In the genomic region with DNA sequence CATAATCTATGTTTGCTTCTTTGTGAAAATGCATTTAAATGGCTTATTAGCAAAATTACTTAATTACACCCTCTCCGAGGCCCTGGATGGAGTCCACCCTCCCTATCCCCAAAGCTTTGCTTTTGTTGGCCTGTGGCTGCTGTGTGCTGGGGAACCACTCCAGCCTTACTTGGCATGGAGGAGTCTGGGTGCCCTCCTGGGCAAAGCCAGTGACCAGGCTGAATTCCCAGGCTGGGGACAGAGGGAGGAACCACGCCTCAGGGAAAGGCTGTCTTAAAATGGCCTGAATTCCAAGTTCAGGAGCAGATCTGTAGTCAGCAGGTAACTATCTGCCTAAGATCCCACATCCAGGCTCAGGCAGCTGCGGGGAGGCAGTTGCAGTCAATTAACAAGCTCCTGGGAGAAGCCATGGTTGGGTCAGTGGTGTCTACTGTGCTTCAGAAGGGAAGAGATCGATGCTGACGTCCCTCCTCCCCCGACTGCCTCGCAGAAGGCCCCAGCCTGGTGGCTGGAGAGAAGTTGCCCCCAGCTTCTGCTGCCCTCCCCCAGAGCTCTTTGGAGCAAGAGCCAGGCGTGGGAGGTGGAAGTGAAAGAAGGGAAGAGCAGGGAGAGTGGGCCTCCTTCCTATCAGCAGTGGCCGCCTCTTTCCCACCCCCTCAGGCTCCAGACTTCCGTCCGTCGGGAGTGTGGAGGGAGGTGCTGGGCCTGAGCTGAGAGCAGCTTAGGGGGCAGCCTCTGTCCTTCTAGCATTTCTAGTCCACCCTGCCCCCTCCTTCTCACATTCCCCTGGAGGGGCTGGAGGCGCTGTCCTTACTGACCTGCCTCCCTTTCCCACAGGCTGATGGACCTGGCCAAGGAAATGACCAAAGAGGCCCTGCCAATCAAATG, we compare ENCODE assay signal across 12 cellular contexts. TPM values are rescaled to one million over a fixed set of nuclear protein-coding genes. Genes with fewer than 3 reads are reported as not detected.
DNase-seq lines count a peak whose midpoint lies in the region; ATAC-seq, FAIRE-seq and TF ChIP-seq lines count a peak whose summit lies in the region.
"Had no signal": no experiment of that assay in that cellular context is flagged by ENCODE, and none has a peak within 500 bp of the region (broad histone marks: within the 10 kb centered on the region; RNA-seq: fewer than 3 reads in every experiment).

No MANE protein-coding gene starts in this region.

- H2AFZ ChIP-seq in endothelial cell of umbilical vein (ENCODE audit: low read depth, low read length), result peak overlapping the region; percentile 85

- peaks cover 5% of the 10 kb centered on the region for H3K36me3 Mint-ChIP-seq in stimulated activated effector memory CD8-positive, alpha-beta T cell treated with anti-CD3 and anti-CD28 coated beads, Interleukin-12 subunit alpha, Interleukin-12 subunit beta, amount 100 ng/mL, for 72 hours

- H3K9me3 ChIP-seq in endothelial cell of umbilical vein (replicated peaks; ENCODE audit: control insufficient read depth, insufficient read depth, low read length) (no peaks in the 10 kb centered on the region), upper lobe of left lung (no peaks in the 10 kb centered on the region)

- DNase-seq in NOMO-1 treated with DMSO at 0.1 percent for 48 hours (lab: John Stamatoyannopoulos, UW; ENCODE audit: unreplicated experiment) (peak; percentile 16), NOMO-1 treated with dmso at 0.1 percent for 144 hours (lab: John Stamatoyannopoulos, UW; ENCODE audit: unreplicated experiment) (no peak), endothelial cell of umbilical vein (ENCODE audit: low read depth, low spot score) (peak; percentile 95), mesenteric fat pad (ENCODE audit: low spot score) (peak; percentile 90), upper lobe of left lung (peak in 1 of 2 donors; percentile 56), glomerular visceral epithelial cell (ENCODE audit: extremely low spot score) (no peak)
- no peak for DNase-seq in stimulated activated naive CD4-positive, alpha-beta T cell treated with Interleukin-2 at 50 U/mL for 16 hours (lab: John Stamatoyannopoulos, UW)
- DNase-seq in stimulated activated effector memory CD8-positive, alpha-beta T cell treated with anti-CD3 and anti-CD28 coated beads, Interleukin-12 subunit alpha, Interleukin-12 subunit beta, amount 100 ng/mL, for 72 hours (ENCODE audit: low spot score in 2 of 2), result no peak
- DNase-seq: 8988T, NCI-H1092 treated with DMSO at 0.1 percent for 48 hours had no signal

- peak; percentile 58 to 68 for ATAC-seq in upper lobe of left lung (ENCODE audit: low FRiP score in 2 of 2)
- ATAC-seq in stimulated activated effector memory CD8-positive, alpha-beta T cell treated with anti-CD3 and anti-CD28 coated beads, Interleukin-12 subunit alpha, Interleukin-12 subunit beta, amount 100 ng/mL, for 72 hours, result no peak

- peak; percentile 54 for TF ChIP-seq POLR2A in endothelial cell of umbilical vein (IDR thresholded peaks at IDR 0.05; ENCODE audit: low read depth, low read length)
- peak in 1 of 4 donors; percentile 46 for TF ChIP-seq POLR2A in upper lobe of left lung (IDR thresholded peaks at IDR 0.05)

- no peak overlapping the region for H3K4me3 Mint-ChIP-seq in stimulated activated effector memory CD8-positive, alpha-beta T cell treated with anti-CD3 and anti-CD28 coated beads, Interleukin-12 subunit alpha, Interleukin-12 subunit beta, amount 100 ng/mL, for 72 hours
- H3K4me3 Mint-ChIP-seq: stimulated activated naive CD8-positive, alpha-beta T cell treated with anti-CD3 and anti-CD28 coated beads, Interleukin-15, Interleukin-2, amounts not matched to agents 100 ng/mL and 50 ng/mL, for 24 hours had no signal

- peak overlapping the region; percentile 45 for H3K9ac ChIP-seq in endothelial cell of umbilical vein (replicated peaks; ENCODE audit: extremely low read depth, insufficient read depth, low read length)

- H3K27ac Mint-ChIP-seq in stimulated activated effector memory CD8-positive, alpha-beta T cell treated with anti-CD3 and anti-CD28 coated beads, Interleukin-12 subunit alpha, Interleukin-12 subunit beta, amount 100 ng/mL, for 72 hours, result no peak overlapping the region
- H3K27ac Mint-ChIP-seq: stimulated activated naive CD8-positive, alpha-beta T cell treated with anti-CD3 and anti-CD28 coated beads, Interleukin-15, Interleukin-2, amounts not matched to agents 100 ng/mL and 50 ng/mL, for 24 hours had no signal

- H3K36me3 ChIP-seq in endothelial cell of umbilical vein (ENCODE audit: control insufficient read depth in 2 of 2, extremely low read depth in 1 of 2, insufficient read depth in 2 of 2, low read length in 2 of 2), result peaks cover 0 to 10% of the 10 kb centered on the region in 2 experiments
- peaks cover 0 to 4% (median 0%) of the 10 kb centered on the region in 4 donors for H3K36me3 ChIP-seq in upper lobe of left lung

- H3K9me1 ChIP-seq in endothelial cell of umbilical vein (replicated peaks; ENCODE audit: control insufficient read depth, extremely low read depth, insufficient read depth, low read length), result no peaks in the 10 kb centered on the region

- no peaks in the 10 kb centered on the region for H3K79me2 ChIP-seq in endothelial cell of umbilical vein (ENCODE audit: control insufficient read depth, insufficient read depth, low read length)

- H3K4me2 ChIP-seq in endothelial cell of umbilical vein (ENCODE audit: insufficient read depth, low read length), result peak overlapping the region; percentile 52

- CTCF ChIA-PET in endothelial cell of umbilical vein (lab: Charles Lee), result interaction anchor here (0.8 to 6.0 kb wide), 7 partner anchors 11 to 62 kb away, joined by 3 to 64 read pairs (median 5); partner anchors contain the start of gene VASH1

- H3K9me3 Mint-ChIP-seq in stimulated activated effector memory CD8-positive, alpha-beta T cell treated with anti-CD3 and anti-CD28 coated beads, Interleukin-12 subunit alpha, Interleukin-12 subunit beta, amount 100 ng/mL, for 72 hours, result no peaks in the 10 kb centered on the region
- H3K9me3 Mint-ChIP-seq: stimulated activated naive CD8-positive, alpha-beta T cell treated with anti-CD3 and anti-CD28 coated beads, Interleukin-15, Interleukin-2, amounts not matched to agents 100 ng/mL and 50 ng/mL, for 24 hours had no signal

- BruUV-seq in endothelial cell of umbilical vein (replicated peaks; lab: Mats Ljungman, UMichigan), result TSS peak; percentile 81

- peak in 1 of 2 donors; percentile 4 for TF ChIP-seq CTCF in endothelial cell of umbilical vein (IDR thresholded peaks at IDR 0.05; ENCODE audit: extremely low read depth in 1 of 2, insufficient read depth in 1 of 2, low read depth in 1 of 2, low read length in 2 of 2)
- TF ChIP-seq CTCF in upper lobe of left lung (IDR thresholded peaks at IDR 0.05), result no peak

- H3K27ac ChIP-seq in endothelial cell of umbilical vein (ENCODE audit: insufficient read depth, low read depth, low read length) (peak overlapping the region; percentile 92), upper lobe of left lung (peak overlapping the region; percentile 81 to 89 (median 82))

- H3K27me3 ChIP-seq in endothelial cell of umbilical vein (ENCODE audit: control insufficient read depth in 2 of 2, insufficient read depth in 2 of 2, low read length in 2 of 2) (no peaks in the 10 kb centered on the region), upper lobe of left lung (no peaks in the 10 kb centered on the region)

- POLR2A ChIA-PET in endothelial cell of umbilical vein (lab: Charles Lee), result interaction anchor here (0.9 kb wide), 1 partner anchor 53 kb away, joined by 3 read pairs; no protein-coding TSS in a partner anchor

- H3K4me1 ChIP-seq in endothelial cell of umbilical vein (ENCODE audit: control insufficient read depth, extremely low read depth, insufficient read depth, low read length) (peaks cover 35% of the 10 kb centered on the region), upper lobe of left lung (peaks cover 37 to 53% (median 49%) of the 10 kb centered on the region in 4 donors)

- intact Hi-C loops in endothelial cell of umbilical vein (cut with micrococcal nuclease), result loop anchor here (1.0 kb wide), 4 partner anchors 10 to 56 kb away; no protein-coding TSS in a partner anchor

- no peaks in the 10 kb centered on the region for H4K20me1 ChIP-seq in endothelial cell of umbilical vein (replicated peaks; ENCODE audit: control insufficient read depth, extremely low read depth, insufficient read depth, low read length)

- peaks cover 32% of the 10 kb centered on the region for H3K4me1 Mint-ChIP-seq in stimulated activated effector memory CD8-positive, alpha-beta T cell treated with anti-CD3 and anti-CD28 coated beads, Interleukin-12 subunit alpha, Interleukin-12 subunit beta, amount 100 ng/mL, for 72 hours

- TF ChIP-seq EP300 in upper lobe of left lung (IDR thresholded peaks at IDR 0.05), result no peak

- no peak overlapping the region for H3K4me3 ChIP-seq in endothelial cell of umbilical vein (replicated peaks in 1 of 3; ENCODE audit: insufficient read depth in 1 of 3, low read depth in 1 of 3, low read length in 3 of 3)
- H3K4me3 ChIP-seq in upper lobe of left lung, result no peak overlapping the region

- FAIRE-seq in endothelial cell of umbilical vein (lab: Jason Lieb, UNC), result peak; percentile 93

- 40 to 54% methylated on average over 8 to 13 of the region's 13 CpGs for WGBS in upper lobe of left lung, 2 donors

- dilution Hi-C loops in endothelial cell of umbilical vein (cut with MboI; ENCODE audit: extremely low pct_ligation_motif_present, low sequenced_read_pairs), result no loop called here

RNA-seq across cellular contexts. Expression of gene VASH1, which starts 11.3 kb away (rescaled TPM):
- total RNA-seq in endothelial cell of umbilical vein, result 168 and 246 TPM in 2 replicates
- polyA plus RNA-seq in endothelial cell of umbilical vein, result 39.8 and 41.4 TPM in 2 replicates
- polyA plus RNA-seq in endothelial cell of umbilical vein (2011; cell fraction: cytosol; rRNA removed), result 29.5 and 32.8 TPM in 2 replicates
- 137 and 147 TPM in 2 replicates for polyA plus RNA-seq in endothelial cell of umbilical vein (2011; cell fraction: nucleus; rRNA removed)
- 33.1 and 40.0 TPM in 2 replicates for polyA plus RNA-seq in endothelial cell of umbilical vein (2012)
- polyA minus RNA-seq in endothelial cell of umbilical vein, result 41.8 and 47.3 TPM in 2 replicates
- not detected for polyA minus RNA-seq in endothelial cell of umbilical vein (2011; cell fraction: cytosol; rRNA and poly(A)+ RNA removed)
- 41.1 and 46.8 TPM in 2 replicates for polyA minus RNA-seq in endothelial cell of umbilical vein (2011; cell fraction: nucleus; rRNA and poly(A)+ RNA removed)
- 12.9 TPM for total RNA-seq in mesenteric fat pad
- 10 to 100 TPM; 12.0 to 53.5 (median 28.2) TPM for total RNA-seq in upper lobe of left lung

RNA-seq across cellular contexts. Expression of gene ANGEL1, which starts 40.1 kb away (rescaled TPM):
- 14.8 and 18.4 TPM in 2 replicates for total RNA-seq in endothelial cell of umbilical vein
- 22.0 and 24.0 TPM in 2 replicates for polyA plus RNA-seq in endothelial cell of umbilical vein
- 10.5 and 11.2 TPM in 2 replicates for polyA plus RNA-seq in endothelial cell of umbilical vein (2011; cell fraction: cytosol; rRNA removed)
- 54.8 and 55.7 TPM in 2 replicates for polyA plus RNA-seq in endothelial cell of umbilical vein (2011; cell fraction: nucleus; rRNA removed)
- polyA plus RNA-seq in endothelial cell of umbilical vein (2012), result 9.1 and 12.3 TPM in 2 replicates
- polyA minus RNA-seq in endothelial cell of umbilical vein, result 25.0 and 34.7 TPM in 2 replicates
- polyA minus RNA-seq in endothelial cell of umbilical vein (2011; cell fraction: cytosol; rRNA and poly(A)+ RNA removed), result 9.9 TPM
- polyA minus RNA-seq in endothelial cell of umbilical vein (2011; cell fraction: nucleus; rRNA and poly(A)+ RNA removed), result 17.8 and 23.3 TPM in 2 replicates
- total RNA-seq in mesenteric fat pad, result 21.9 TPM
- 10 to 100 TPM; 13.8 to 35.6 (median 23.6) TPM for total RNA-seq in upper lobe of left lung

RNA-seq across cellular contexts. Expression of gene LRRC74A, which starts 53.7 kb away (rescaled TPM):
- total RNA-seq in endothelial cell of umbilical vein (not detected in 2 replicates), mesenteric fat pad (not detected), upper lobe of left lung (not detected)
- not detected in 2 replicates for polyA plus RNA-seq in endothelial cell of umbilical vein
- not detected in 2 replicates for polyA plus RNA-seq in endothelial cell of umbilical vein (2011; cell fraction: cytosol; rRNA removed)
- not detected in 2 replicates for polyA plus RNA-seq in endothelial cell of umbilical vein (2011; cell fraction: nucleus; rRNA removed)
- not detected in 2 replicates for polyA plus RNA-seq in endothelial cell of umbilical vein (2012)
- polyA minus RNA-seq in endothelial cell of umbilical vein, result not detected in 2 replicates
- not detected for polyA minus RNA-seq in endothelial cell of umbilical vein (2011; cell fraction: cytosol; rRNA and poly(A)+ RNA removed)
- polyA minus RNA-seq in endothelial cell of umbilical vein (2011; cell fraction: nucleus; rRNA and poly(A)+ RNA removed), result not detected in 2 replicates
- total RNA-seq: kidney epithelial cell had no signal

Comparison
In these comparisons a context has a peak if more than half of its experiments do, and no peak if none do; other contexts are left out.
1. DNase-seq: peak in NOMO-1 treated with DMSO at 0.1 percent for 48 hours (single experiment), endothelial cell of umbilical vein (single experiment) and mesenteric fat pad (single experiment); none in NOMO-1 treated with dmso at 0.1 percent for 144 hours (single experiment), stimulated activated naive CD4-positive, alpha-beta T cell treated with Interleukin-2 at 50 U/mL for 16 hours (single experiment), stimulated activated effector memory CD8-positive, alpha-beta T cell treated with anti-CD3 and anti-CD28 coated beads, Interleukin-12 subunit alpha, Interleukin-12 subunit beta, amount 100 ng/mL, for 72 hours (0 of 2) and glomerular visceral epithelial cell (single experiment).